Comparison of ENCODE assay signal across 1 cellular context in genomic region chr2:104127049-104127770, GRCh38.
TF ChIP-seq lines count a peak whose summit lies in the region.

No MANE protein-coding gene starts in this region.

TF ChIP-seq in GM12878, 131 proteins besides CTCF, POLR2A, EP300 and RAD21:
- TF ChIP-seq SUZ12 (IDR thresholded peaks at IDR 0.05; ENCODE audit: unreplicated experiment): no peak
- TF ChIP-seq, protein P1, sequence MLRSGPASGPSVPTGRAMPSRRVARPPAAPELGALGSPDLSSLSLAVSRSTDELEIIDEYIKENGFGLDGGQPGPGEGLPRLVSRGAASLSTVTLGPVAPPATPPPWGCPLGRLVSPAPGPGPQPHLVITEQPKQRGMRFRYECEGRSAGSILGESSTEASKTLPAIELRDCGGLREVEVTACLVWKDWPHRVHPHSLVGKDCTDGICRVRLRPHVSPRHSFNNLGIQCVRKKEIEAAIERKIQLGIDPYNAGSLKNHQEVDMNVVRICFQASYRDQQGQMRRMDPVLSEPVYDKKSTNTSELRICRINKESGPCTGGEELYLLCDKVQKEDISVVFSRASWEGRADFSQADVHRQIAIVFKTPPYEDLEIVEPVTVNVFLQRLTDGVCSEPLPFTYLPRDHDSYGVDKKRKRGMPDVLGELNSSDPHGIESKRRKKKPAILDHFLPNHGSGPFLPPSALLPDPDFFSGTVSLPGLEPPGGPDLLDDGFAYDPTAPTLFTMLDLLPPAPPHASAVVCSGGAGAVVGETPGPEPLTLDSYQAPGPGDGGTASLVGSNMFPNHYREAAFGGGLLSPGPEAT (IDR thresholded peaks at IDR 0.05; ENCODE audit: low read depth): no peak
